Comparison of ENCODE assay signal across 13 cellular contexts in the genomic region with DNA sequence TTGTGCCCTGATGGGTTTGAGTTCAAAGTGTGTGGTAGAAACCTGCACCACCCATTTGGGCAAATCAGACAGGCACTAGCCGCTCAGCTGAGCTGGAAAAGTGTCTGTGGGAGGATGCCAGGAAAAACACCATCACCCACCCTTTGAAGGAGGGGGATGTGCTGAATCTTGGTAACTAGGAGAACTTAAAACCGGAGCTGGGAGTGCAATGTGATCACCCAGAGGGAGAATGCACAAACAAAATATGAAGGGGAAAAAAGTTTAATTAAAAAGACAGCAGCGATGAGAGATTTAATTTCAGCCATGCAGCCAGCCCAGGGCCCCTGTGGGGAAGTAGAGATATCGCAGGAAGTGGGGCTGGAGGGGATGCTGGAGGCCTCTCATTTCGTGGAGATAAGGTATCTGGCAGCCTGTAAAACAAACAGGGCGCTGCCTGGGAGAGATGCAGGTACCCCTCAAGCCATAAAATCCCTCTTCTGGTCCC.
DNase-seq lines count a peak whose midpoint lies in the region; ATAC-seq, FAIRE-seq and TF ChIP-seq lines count a peak whose summit lies in the region.
"Had no signal": no experiment of that assay in that cellular context is flagged by ENCODE, and none has a peak within 500 bp of the region (broad histone marks: within the 10 kb centered on the region; RNA-seq: fewer than 3 reads in every experiment).

No MANE protein-coding gene starts in this region.

- DNase-seq in HuH-7.5 (ENCODE audit: low spot score) (peak; percentile 52), NCI-H69 (lab: John Stamatoyannopoulos, UW) (peak; percentile 32), H1 (ENCODE audit: low read depth in 1 of 2, low spot score in 2 of 2) (no peak), osteoblast (ENCODE audit: insufficient read length, low spot score, missing footprints) (no peak), HAP-1 (ENCODE audit: low spot score in 2 of 2) (no peak), cerebellar cortex (ENCODE audit: low spot score) (no peak)
- DNase-seq: activated effector memory CD4-positive, alpha-beta T cell treated with Interleukin-2 at 50 U/mL for 16 hours; brain microvascular endothelial cell; NCI-H1436 treated with DMSO at 0.1 percent for 48 hours; T-helper 1 cell had no signal

- H3K79me1 ChIP-seq in H1 (ENCODE audit: low read depth, low read length), result no peaks in the 10 kb centered on the region; the same call in 1 of the 2 replicates

- H3K79me2 ChIP-seq in H1 (ENCODE audit: control insufficient read depth in 1 of 2, insufficient read depth in 2 of 2, low read length in 2 of 2) (no peaks in the 10 kb centered on the region), osteoblast (ENCODE audit: insufficient read depth, low read length) (no peaks in the 10 kb centered on the region)

- no peak overlapping the region for H3K4ac ChIP-seq in H1 (replicated peaks; ENCODE audit: insufficient read length, low read depth, low read length)

- H3K18ac ChIP-seq in H1 (ENCODE audit: extremely low read depth, low read length), result no peak overlapping the region

- H3K4me3 ChIP-seq in H1 (ENCODE audit: extremely low read depth in 1 of 4, insufficient read depth in 2 of 4, low read depth in 3 of 4, low read length in 4 of 4) (no peak overlapping the region), osteoblast (ENCODE audit: insufficient read depth, low read length) (no peak overlapping the region), HAP-1 (no peak overlapping the region)
- H3K4me3 ChIP-seq: tibial artery had no signal

- no peak for FAIRE-seq in H1 (lab: Jason Lieb, UNC)

- H2BK20ac ChIP-seq in H1 (ENCODE audit: low read length), result 0 out of 2 replicates have a peak overlapping the region, but pooled peaks have one; percentile 26

- no peak overlapping the region for H3K56ac ChIP-seq in H1 (replicated peaks; ENCODE audit: insufficient read length, low read depth, low read length)

- no peak overlapping the region; the same call in 1 of the 2 replicates for H2AK5ac ChIP-seq in H1 (ENCODE audit: low read depth, low read length)

- POLR2A ChIA-PET in H1 (lab: Charles Lee; ENCODE audit: partially characterized antibody), result interaction anchor here (0.7 kb wide), 1 partner anchor 1112 kb away, joined by 3 read pairs; no protein-coding TSS in a partner anchor

- no peak overlapping the region for H4K5ac ChIP-seq in H1 (ENCODE audit: insufficient read length, low read depth, low read length)

- peak overlapping the region; percentile 3 to 57; a peak in 2 of 4 replicates for H3K4me2 ChIP-seq in H1 (ENCODE audit: insufficient read depth in 1 of 2, low read depth in 2 of 2, low read length in 2 of 2)
- H3K4me2 ChIP-seq in osteoblast (ENCODE audit: insufficient read depth, low read length), result peak overlapping the region; percentile 24

- no peak for TF ChIP-seq EP300 in H1 (IDR thresholded peaks at IDR 0.05; ENCODE audit: borderline replicate concordance in 1 of 2, low read depth in 2 of 2, low read length in 2 of 2)

- no peak overlapping the region for H3K14ac ChIP-seq in H1 (ENCODE audit: insufficient read length)

- H4K91ac ChIP-seq in H1 (replicated peaks; ENCODE audit: insufficient read length, low read length), result no peak overlapping the region

- H3K9me3 ChIP-seq in H1 (ENCODE audit: insufficient read depth in 2 of 2, low read depth in 1 of 2, low read length in 1 of 2), result no peaks in the 10 kb centered on the region
- no peaks in the 10 kb centered on the region for H3K9me3 ChIP-seq in osteoblast (ENCODE audit: low read depth, low read length)
- no peaks in the 10 kb centered on the region; the same call in 1 of the 2 replicates for H3K9me3 ChIP-seq in HAP-1
- H3K9me3 ChIP-seq: tibial artery had no signal

- peaks cover 2% of the 10 kb centered on the region; the same call in 1 of the 2 replicates for H3K23me2 ChIP-seq in H1 (ENCODE audit: low read depth, low read length)

- H3K9ac ChIP-seq in H1 (replicated peaks in 1 of 4; ENCODE audit: extremely low read depth in 1 of 4, low read depth in 3 of 4, low read length in 3 of 4), result no peak overlapping the region

- no peak for ATAC-seq in HG03439 (IDR thresholded peaks at IDR 0.05; ENCODE audit: unreplicated experiment)
- ATAC-seq in GM19035 (IDR thresholded peaks at IDR 0.05; ENCODE audit: unreplicated experiment), result no peak

- H3K27me3 ChIP-seq in H1 (replicated peaks in 1 of 4; ENCODE audit: control insufficient read depth in 3 of 4, extremely low read depth in 1 of 4, insufficient read depth in 3 of 4, low read length in 3 of 4) (no peaks in the 10 kb centered on the region), osteoblast (ENCODE audit: insufficient read depth, low read length) (no peaks in the 10 kb centered on the region), HAP-1 (ENCODE audit: low read depth) (peaks cover 5% of the 10 kb centered on the region; the same call in 1 of the 2 replicates)
- H3K27me3 ChIP-seq: brain microvascular endothelial cell, tibial artery had no signal

- H2BK5ac ChIP-seq in H1 (ENCODE audit: low read depth, low read length), result peak overlapping the region; percentile 76; the same call in 1 of the 2 replicates

- H2BK15ac ChIP-seq in H1 (ENCODE audit: low read length), result peak overlapping the region; percentile 76; the same call in 1 of the 2 replicates

- H3K27ac ChIP-seq in H1 (ENCODE audit: low read depth, low read length) (no peak overlapping the region), osteoblast (ENCODE audit: low read depth, low read length) (no peak overlapping the region)
- H3K27ac ChIP-seq: brain microvascular endothelial cell, tibial artery had no signal

- H2AFZ ChIP-seq in H1 (ENCODE audit: low read length), result peak overlapping the region; percentile 30; the same call in 1 of the 2 replicates
- H2AFZ ChIP-seq in osteoblast (ENCODE audit: low read length), result no peak overlapping the region

- TF ChIP-seq CTCF in H1 (IDR thresholded peaks at IDR 0.05; ENCODE audit: control extremely low read depth in 1 of 3, insufficient read depth in 1 of 3, low read depth in 1 of 3, low read length in 3 of 3), result no peak
- TF ChIP-seq CTCF in osteoblast (IDR thresholded peaks at IDR 0.05; ENCODE audit: extremely low read depth, low read depth, low read length), result no peak

- H3K36me3 ChIP-seq in H1 (ENCODE audit: control insufficient read depth in 2 of 4, insufficient read depth in 4 of 4, low read length in 3 of 4) (no peaks in the 10 kb centered on the region), osteoblast (ENCODE audit: insufficient read depth, low read length) (no peaks in the 10 kb centered on the region), HAP-1 (replicated peaks) (no peaks in the 10 kb centered on the region)
- H3K36me3 ChIP-seq: brain microvascular endothelial cell, tibial artery had no signal

- no peak for TF ChIP-seq RAD21 in H1 (IDR thresholded peaks at IDR 0.05 in 1 of 2, conservative IDR thresholded peaks at IDR 0.05 in 1 of 2; ENCODE audit: low read depth in 2 of 2, low read length in 2 of 2)

- in situ Hi-C loops in HAP-1 (cut with MboI; ENCODE audit: low sequenced_read_pairs), result no loop called here

- no peak overlapping the region for H3K23ac ChIP-seq in H1 (ENCODE audit: insufficient read length)

- H2BK12ac ChIP-seq in H1 (ENCODE audit: low read depth, low read length), result peak overlapping the region; percentile 82; the same call in 1 of the 2 replicates

- H3K4me1 ChIP-seq in H1 (replicated peaks in 1 of 4; ENCODE audit: control insufficient read depth in 3 of 4, insufficient read depth in 4 of 4, low read length in 3 of 4) (peaks cover 7 to 15% (median 14%) of the 10 kb centered on the region in 4 experiments), osteoblast (ENCODE audit: insufficient read depth, low read length) (peaks cover 9% of the 10 kb centered on the region), HAP-1 (peaks cover 20% of the 10 kb centered on the region)

- CTCF ChIA-PET in H1 (lab: Charles Lee; ENCODE audit: partially characterized antibody), result interaction anchor here (0.9 to 1.3 kb wide), 2 partner anchors 46 to 49 kb away, joined by 4 read pairs; no protein-coding TSS in a partner anchor

- WGBS in H1 (ENCODE audit: extremely low coverage in 1 of 2, insufficient coverage in 1 of 2, insufficient read length in 1 of 2, insufficient replicate concordance in 2 of 2, low coverage in 1 of 2, low lambda C conversion rate in 2 of 2, missing lambda C conversion rate in 1 of 2), 2 experiments, result 82% methylated on average over 6 of the region's 6 CpGs; no CpG with 5 or more reads in 1 of the 2 experiments

- no peaks in the 10 kb centered on the region for H4K20me1 ChIP-seq in H1 (replicated peaks in 1 of 2; ENCODE audit: control insufficient read depth in 1 of 2, insufficient read depth in 2 of 2, low read length in 2 of 2)
- no peaks in the 10 kb centered on the region for H4K20me1 ChIP-seq in osteoblast (ENCODE audit: insufficient read depth, low read length)

- no peak for TF ChIP-seq POLR2A in H1 (IDR thresholded peaks at IDR 0.05; ENCODE audit: control extremely low read depth in 1 of 2, low read depth in 2 of 2, low read length in 2 of 2)

- no peak overlapping the region for H4K8ac ChIP-seq in H1 (ENCODE audit: extremely low read depth, insufficient read depth, low read length)

- no peak overlapping the region for H2BK120ac ChIP-seq in H1 (replicated peaks; ENCODE audit: low read depth, low read length)

TF ChIP-seq in H1, 55 proteins besides CTCF, POLR2A, EP300 and RAD21:
- TF ChIP-seq, protein P1, sequence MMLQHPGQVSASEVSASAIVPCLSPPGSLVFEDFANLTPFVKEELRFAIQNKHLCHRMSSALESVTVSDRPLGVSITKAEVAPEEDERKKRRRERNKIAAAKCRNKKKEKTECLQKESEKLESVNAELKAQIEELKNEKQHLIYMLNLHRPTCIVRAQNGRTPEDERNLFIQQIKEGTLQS (IDR thresholded peaks at IDR 0.05; ENCODE audit: insufficient read depth, low read depth, low read length), result no peak
- no peak for TF ChIP-seq SP2 (IDR thresholded peaks at IDR 0.05; ENCODE audit: low read length)
- no peak for TF ChIP-seq EGR1 (IDR thresholded peaks at IDR 0.05; ENCODE audit: borderline replicate concordance, low read depth, low read length)
- TF ChIP-seq HDAC6 (IDR thresholded peaks at IDR 0.05; ENCODE audit: low read depth, low read length), result no peak
- TF ChIP-seq NRF1 (IDR thresholded peaks at IDR 0.05; ENCODE audit: low read depth, low read length), result no peak
- no peak for TF ChIP-seq SIRT6 (IDR thresholded peaks at IDR 0.05; ENCODE audit: low read length)
- no peak for TF ChIP-seq CBX8 (IDR thresholded peaks at IDR 0.05; ENCODE audit: borderline replicate concordance, low read depth, low read length)
- TF ChIP-seq RBBP5 (IDR thresholded peaks at IDR 0.05; ENCODE audit: borderline replicate concordance, low read depth, low read length), result no peak
- no peak for TF ChIP-seq SRF (IDR thresholded peaks at IDR 0.05; ENCODE audit: low read depth, low read length)
- TF ChIP-seq RXRA (IDR thresholded peaks at IDR 0.05; ENCODE audit: insufficient read depth, low read depth, low read length), result no peak
- TF ChIP-seq BCL11A (IDR thresholded peaks at IDR 0.05; ENCODE audit: low read depth in 2 of 2, low read length in 2 of 2), result no peak
- no peak for TF ChIP-seq POLR2AphosphoS5 (IDR thresholded peaks at IDR 0.05; ENCODE audit: low read depth, low read length)

Comparison
In these comparisons a context has a peak if more than half of its experiments do, and no peak if none do; other contexts are left out.
1. DNase-seq: peak in HuH-7.5 (single experiment) and NCI-H69 (single experiment); none in H1 (0 of 2), osteoblast (single experiment), HAP-1 (0 of 2) and cerebellar cortex (single experiment).